Comparison of ENCODE assay signal across 22 cellular contexts in genomic region chr7:75796420-75796819, GRCh38. TPM values are rescaled to one million over a fixed set of nuclear protein-coding genes. Genes with fewer than 3 reads are reported as not detected.
DNase-seq lines count a peak whose midpoint lies in the region; ATAC-seq and TF ChIP-seq lines count a peak whose summit lies in the region.
"Had no signal": no experiment of that assay in that cellular context is flagged by ENCODE, and none has a peak within 500 bp of the region (broad histone marks: within the 10 kb centered on the region; RNA-seq: fewer than 3 reads in every experiment).

No MANE protein-coding gene starts in this region.

- no peak overlapping the region for H3K4me2 ChIP-seq in hepatocyte

- TF ChIP-seq POLR2A in spleen (IDR thresholded peaks at IDR 0.05), result no peak

- H3K27ac ChIP-seq in left ventricle myocardium inferior (replicated peaks) (peak overlapping the region; percentile 44), hepatocyte (peak overlapping the region; percentile 26), spleen (peak overlapping the region in 5 of 8 donors; percentile 27 to 81 (median 75))
- H3K27ac ChIP-seq: SJSA1 had no signal

- ATAC-seq in left cardiac atrium (no peak), GM21576 (IDR thresholded peaks at IDR 0.05; ENCODE audit: unreplicated experiment) (no peak)

- no peaks in the 10 kb centered on the region for H3K9me2 ChIP-seq in hepatocyte (replicated peaks; ENCODE audit: insufficient read depth)

- TF ChIP-seq CTCF in left ventricle myocardium inferior (IDR thresholded peaks at IDR 0.05; ENCODE audit: borderline replicate concordance) (no peak), hepatocyte (IDR thresholded peaks at IDR 0.05; ENCODE audit: poor library complexity) (no peak), spleen (IDR thresholded peaks at IDR 0.05 in 8 of 11, conservative IDR thresholded peaks at IDR 0.05 in 3 of 11) (no peak)

- H3K9me3 ChIP-seq in left ventricle myocardium inferior (replicated peaks), result no peaks in the 10 kb centered on the region
- no peaks in the 10 kb centered on the region for H3K9me3 ChIP-seq in hepatocyte (ENCODE audit: low read depth)
- no peaks in the 10 kb centered on the region for H3K9me3 ChIP-seq in spleen
- H3K9me3 ChIP-seq: BLaER1 treated with 17β-estradiol and CSF1 and Interleukin-3, amounts not matched to agents 10 nM and 100 nM; MG63; Peyer's patch; SJSA1 had no signal

- H2AFZ ChIP-seq in hepatocyte, result no peak overlapping the region

- no peaks in the 10 kb centered on the region for H3K79me2 ChIP-seq in hepatocyte

- intact Hi-C loops in left ventricle myocardium inferior (cut with micrococcal nuclease), result no loop called here
- intact Hi-C loops in left cardiac atrium (cut with DNase I), result no loop called here
- intact Hi-C loops in spleen (cut with DNase I; ENCODE audit: low total_unique reads), result no loop called here

- no peaks in the 10 kb centered on the region for H3K36me3 ChIP-seq in left ventricle myocardium inferior
- no peaks in the 10 kb centered on the region for H3K36me3 ChIP-seq in hepatocyte (replicated peaks; ENCODE audit: insufficient read depth, low read depth)
- H3K36me3 ChIP-seq in spleen, result no peaks in the 10 kb centered on the region
- H3K36me3 ChIP-seq: BLaER1 treated with 17β-estradiol and CSF1 and Interleukin-3, amounts not matched to agents 10 nM and 100 nM; MG63; Peyer's patch; SJSA1 had no signal

- peaks cover 6% of the 10 kb centered on the region for H3K27me3 ChIP-seq in left ventricle myocardium inferior (ENCODE audit: low read depth)
- H3K27me3 ChIP-seq in hepatocyte, result no peaks in the 10 kb centered on the region
- peaks cover 0 to 13% (median 0%) of the 10 kb centered on the region in 7 donors for H3K27me3 ChIP-seq in spleen (replicated peaks in 1 of 7)
- H3K27me3 ChIP-seq: BLaER1 treated with 17β-estradiol and CSF1 and Interleukin-3, amounts not matched to agents 10 nM and 100 nM; MG63; Peyer's patch; SJSA1 had no signal

- H3K4me1 ChIP-seq in left ventricle myocardium inferior, result peaks cover 11% of the 10 kb centered on the region
- H3K4me1 ChIP-seq in hepatocyte (ENCODE audit: insufficient read depth), result peaks cover 8% of the 10 kb centered on the region
- peaks cover 0 to 29% (median 5%) of the 10 kb centered on the region in 6 donors for H3K4me1 ChIP-seq in spleen

- WGBS in hepatocyte (ENCODE audit: low lambda C conversion rate, missing lambda C conversion rate), result 81% methylated on average over 6 of the region's 6 CpGs
- WGBS in spleen, 5 donors, result 84 to 90% (median 86%) methylated on average over 6 of the region's 6 CpGs

- no peaks in the 10 kb centered on the region for H4K20me1 ChIP-seq in hepatocyte (ENCODE audit: insufficient read depth, poor library complexity, severe bottlenecking)
- H4K20me1 ChIP-seq: BLaER1 treated with 17β-estradiol and CSF1 and Interleukin-3, amounts not matched to agents 10 nM and 100 nM had no signal

- no peak for DNase-seq in left ventricle myocardium inferior
- DNase-seq in left cardiac atrium, result no peak
- DNase-seq in hepatocyte (ENCODE audit: low spot score), result no peak
- DNase-seq in spleen, result no peak
- DNase-seq in activated CD4-positive, alpha-beta T cell treated with anti-CD3 and anti-CD28 coated beads for 1 hour, result no peak
- DNase-seq in KBM-7, result no peak
- DNase-seq: 8988T, MG63, NCI-H1417, NCI-H1694 treated with DMSO at 0.1 percent for 48 hours, NCI-H2081 treated with DMSO at 0.1 percent for 48 hours, NCI-H2171 treated with DMSO at 0.1 percent for 48 hours, NCI-H446, NCI-H526 had no signal

- H3K4me3 ChIP-seq in left ventricle myocardium inferior (no peak overlapping the region), hepatocyte (no peak overlapping the region), spleen (no peak overlapping the region)
- H3K4me3 ChIP-seq: BLaER1 treated with 17β-estradiol and CSF1 and Interleukin-3, amounts not matched to agents 10 nM and 100 nM; MG63; Peyer's patch; SJSA1 had no signal

- in situ Hi-C loops in KBM-7 (cut with MboI; ENCODE audit: low pct_unique_long_range_greater_than_20kb, low sequenced_read_pairs), result no loop called here

RNA-seq across cellular contexts. Expression of gene CCL24, which starts 17.2 kb away (rescaled TPM):
- total RNA-seq in left ventricle myocardium inferior (not detected), left cardiac atrium (under 1 TPM in 1 of 2 donors, not detected in 1; 0.56 TPM), hepatocyte (not detected in 2 replicates), spleen (100 to 1,000 TPM in 4 of 7 donors, 10 to 100 TPM in 3; 39.5 to 321 (median 198) TPM)
- polyA plus RNA-seq in hepatocyte (not detected in 2 replicates), spleen (10 to 100 TPM in 1 of 3 donors, 1 to 10 TPM in 2; 3.8 to 11.1 (median 6.8) TPM)
- total RNA-seq: Daoy, H4, LHCN-M2, OCI-LY7 had no signal

RNA-seq across cellular contexts. Expression of gene CCL26, which starts 24.4 kb away (rescaled TPM):
- total RNA-seq in left ventricle myocardium inferior, result 0.49 TPM
- 1 to 10 TPM in 1 of 2 donors, under 1 TPM in 1; 0.47 to 3.2 TPM for total RNA-seq in left cardiac atrium
- total RNA-seq in hepatocyte, result 7.5 and 15.3 TPM in 2 replicates
- polyA plus RNA-seq in hepatocyte, result 7.3 and 8.7 TPM in 2 replicates
- total RNA-seq in spleen, result not detected
- polyA plus RNA-seq in spleen, result under 1 TPM in 2 of 3 donors, not detected in 1; 0.35 to 0.41 TPM
- total RNA-seq: Daoy, LHCN-M2, OCI-LY7, Peyer's patch had no signal

RNA-seq across cellular contexts. Expression of gene HIP1, which starts 57.7 kb away (rescaled TPM):
- total RNA-seq in left ventricle myocardium inferior (14.5 TPM), left cardiac atrium (10 to 100 TPM; 15.1 to 15.5 TPM), hepatocyte (9.3 and 14.5 TPM in 2 replicates), spleen (10 to 100 TPM; 32.0 to 52.6 (median 43.0) TPM)
- polyA plus RNA-seq in hepatocyte (7.4 and 8.3 TPM in 2 replicates), spleen (1 to 10 TPM; 3.4 to 6.4 (median 3.6) TPM)

Comparison
In these comparisons a context has a peak if more than half of its experiments do, and no peak if none do; other contexts are left out.
1. RNA of gene CCL24, which starts 17.2 kb away (total RNA-seq): 39.5 to 321 TPM in spleen; 0.56 TPM in left cardiac atrium, not detected in left ventricle myocardium inferior (single experiment) and not detected in hepatocyte; every median in the first group is over 10 times any median in the second.
2. Peak in every context shown above with its lines, with median percentiles within 50 percentile points of each other: H3K27ac ChIP-seq.